In genomic region chr10:82924711-82925110, GRCh38 we compare ENCODE assay signal across 29 cellular contexts.
"Had no signal": no experiment of that assay in that cellular context is flagged by ENCODE, and none has a peak within 500 bp of the region (broad histone marks: within the 10 kb centered on the region; RNA-seq: fewer than 3 reads in every experiment).

No MANE protein-coding gene starts in this region.

- DNase-seq: activated CD4-positive, alpha-beta T cell treated with anti-CD3 and anti-CD28 coated beads for 48 hours; activated CD4-positive, alpha-beta T cell treated with anti-CD3 and anti-CD28 coated beads, Interleukin-2, amount 50 U/mL, for 4 hours; activated CD4-positive, CD25-positive, alpha-beta regulatory T cell treated with anti-CD3 and anti-CD28 coated beads, Interleukin-2, amount 50 U/mL, for 72 hours; activated CD8-positive, alpha-beta memory T cell treated with anti-CD3 and anti-CD28 coated beads, Interleukin-2, amount 50 U/mL, for 48 hours; activated CD8-positive, alpha-beta T cell treated with anti-CD3 and anti-CD28 coated beads, Interleukin-2, amount 10 ng/mL, durations not matched to agents 7 days and 5 days; activated effector memory CD4-positive, alpha-beta T cell treated with Interleukin-2 at 50 U/mL for 16 hours; activated naive CD4-positive, alpha-beta T cell treated with anti-CD3 and anti-CD28 coated beads for 36 hours; activated T-cell treated with anti-CD3 and anti-CD28 coated beads, Interleukin-2, amount 50 U/mL, for 24 hours; central memory CD4-positive, alpha-beta T cell; KG1; NCI-H1048; NCI-H1417 treated with DMSO at 0.1 percent for 48 hours; NCI-H1694; NCI-H2029; NCI-H2107; NCI-H2171 treated with DMSO at 0.1 percent for 48 hours; NCI-H226; NCI-H526; NCI-H82; NK-92 treated with Interleukin-12 subunit alpha and Interleukin-12 subunit beta, amount 100 ng/mL, for 24 hours; OCI-M1; Right ventricle myocardium superior; SJCRH30; T-helper 17 cell; T-helper 9 cell had no signal

- H3K27me3 ChIP-seq: breast epithelium, SJCRH30 had no signal

- ATAC-seq: activated CD8-positive, alpha-beta T cell treated with anti-CD3 and anti-CD28 coated beads, Interleukin-2, amount 10 ng/mL, durations not matched to agents 7 days and 5 days; Panc1; T-helper 17 cell; WTC11 had no signal

- H3K9me3 ChIP-seq: SJCRH30 had no signal

- H3K4me1 ChIP-seq: breast epithelium, SJCRH30 had no signal

- H3K36me3 ChIP-seq: breast epithelium, SJCRH30 had no signal

- H3K27ac ChIP-seq: breast epithelium, RWPE1, SJCRH30 had no signal

- H3K4me3 ChIP-seq: breast epithelium, SJCRH30 had no signal
